ENCODE assay signal across 23 cellular contexts in the genomic region with DNA sequence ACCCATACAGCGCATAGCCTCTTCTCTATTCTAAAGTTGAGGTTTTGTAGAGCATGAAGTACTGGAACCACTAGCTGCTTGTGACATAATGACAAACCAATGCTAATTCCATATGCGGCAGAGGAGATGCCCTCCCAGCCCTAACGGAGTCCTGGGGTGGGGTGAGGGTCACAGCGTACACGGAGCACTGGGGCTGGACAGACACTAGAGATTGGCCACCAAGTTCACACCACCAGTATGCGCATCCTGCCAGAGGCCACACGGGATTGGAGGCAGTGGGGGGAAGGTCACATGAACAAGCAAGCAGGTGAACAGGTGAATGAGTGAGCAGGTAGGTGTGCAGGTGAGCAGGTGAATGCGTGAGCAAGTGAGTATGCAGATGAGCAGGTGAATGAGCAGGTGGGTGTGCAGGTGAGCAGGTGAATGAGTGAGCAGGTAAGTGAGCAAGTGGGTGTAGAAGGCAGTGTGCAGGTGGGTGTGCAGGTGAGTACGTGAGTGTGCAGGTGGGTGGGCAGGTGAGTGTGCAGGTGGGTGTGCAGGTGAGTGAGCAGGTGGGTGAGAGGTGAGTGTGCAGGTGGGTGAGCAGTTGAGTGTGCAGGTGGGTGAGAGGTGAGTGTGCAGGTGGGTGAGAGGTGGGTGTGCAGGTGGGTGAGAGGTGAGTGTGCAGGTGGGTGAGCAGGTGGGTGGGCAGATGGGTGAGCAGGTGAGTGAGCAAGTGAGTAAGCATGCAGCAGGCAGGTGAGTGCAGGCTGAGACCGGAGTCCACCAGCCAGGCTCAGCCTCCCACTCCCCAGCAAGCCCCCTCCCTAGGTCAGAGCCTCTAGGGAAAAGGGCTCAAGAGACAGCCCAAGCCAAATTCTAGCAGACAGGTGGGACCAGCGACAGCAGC.
DNase-seq lines count a peak whose midpoint lies in the region; ATAC-seq lines count a peak whose summit lies in the region.
"Had no signal": no experiment of that assay in that cellular context is flagged by ENCODE, and none has a peak within 500 bp of the region (broad histone marks: within the 10 kb centered on the region; RNA-seq: fewer than 3 reads in every experiment).

No MANE protein-coding gene starts in this region.

- no peak overlapping the region for H3K9ac ChIP-seq in BLaER1 treated with 17β-estradiol and CSF1 and Interleukin-3, amounts not matched to agents 10 nM and 100 nM
- H3K9ac ChIP-seq in mucosa of stomach (ENCODE audit: low read length) = peak overlapping the region; percentile 74

- peaks cover 17 to 68% (median 63%) of the 10 kb centered on the region in 10 experiments for H3K4me1 ChIP-seq in BLaER1 treated with 17β-estradiol and CSF1 and Interleukin-3, amounts not matched to agents 10 nM and 100 nM
- peaks cover 65% of the 10 kb centered on the region for H3K4me1 ChIP-seq in mucosa of stomach (ENCODE audit: control insufficient read depth, insufficient read depth, low read length)

- H4K20me1 ChIP-seq in BLaER1 treated with 17β-estradiol and CSF1 and Interleukin-3, amounts not matched to agents 10 nM and 100 nM = peaks cover 5 to 100% (median 91%) of the 10 kb centered on the region in 11 experiments; a peak in 20 of 22 replicates

- H3K36me3 ChIP-seq in BLaER1 treated with 17β-estradiol and CSF1 and Interleukin-3, amounts not matched to agents 10 nM and 100 nM = no peaks in the 10 kb centered on the region
- H3K36me3 ChIP-seq in mucosa of stomach (ENCODE audit: control insufficient read depth, insufficient read depth, low read length) = no peaks in the 10 kb centered on the region
- H3K36me3 ChIP-seq: lower lobe of right lung, MG63 had no signal

- ATAC-seq in GM21786 (IDR thresholded peaks at IDR 0.05; ENCODE audit: unreplicated experiment) (no peak), HG03457 (IDR thresholded peaks at IDR 0.05; ENCODE audit: unreplicated experiment) (no peak), GM19023 (IDR thresholded peaks at IDR 0.05; ENCODE audit: unreplicated experiment) (no peak)
- ATAC-seq: mucosa of descending colon had no signal

- H3K27me3 ChIP-seq in BLaER1 treated with 17β-estradiol and CSF1 and Interleukin-3, amounts not matched to agents 10 nM and 100 nM = peaks cover 0 to 40% (median 0%) of the 10 kb centered on the region in 11 experiments; a peak in 8 of 22 replicates
- H3K27me3 ChIP-seq in mucosa of stomach (ENCODE audit: control insufficient read depth, insufficient read depth, low read length) = no peaks in the 10 kb centered on the region
- H3K27me3 ChIP-seq: MG63 had no signal

- no peaks in the 10 kb centered on the region for H3K9me3 ChIP-seq in BLaER1 treated with 17β-estradiol and CSF1 and Interleukin-3, amounts not matched to agents 10 nM and 100 nM (replicated peaks in 1 of 11)
- H3K9me3 ChIP-seq in mucosa of stomach (ENCODE audit: control insufficient read depth, low read length) = no peaks in the 10 kb centered on the region
- H3K9me3 ChIP-seq: lower lobe of right lung, MG63, mucosa of descending colon had no signal

- DNase-seq in DMS53 (lab: John Stamatoyannopoulos, UW) (peak; percentile 70), NCI-H774 (lab: John Stamatoyannopoulos, UW) (peak; percentile 22)
- DNase-seq in stimulated activated CD4-positive, alpha-beta T cell treated with anti-CD3 and anti-CD28 coated beads, Interleukin-1b, Interleukin-23, amount 100 ng/mL, for 48 hours = no peak
- DNase-seq: activated B cell treated with CpG ODN at 0.5 μM for 24 hours; activated CD4-positive, alpha-beta T cell treated with anti-CD3 and anti-CD28 coated beads, Interleukin-2, amount 50 U/mL, for 4 hours; activated naive CD8-positive, alpha-beta T cell treated with anti-CD3 and anti-CD28 coated beads, Interleukin-2, amount 10 ng/mL, durations not matched to agents 7 days and 5 days; CD4-positive, alpha-beta memory T cell; DMS153; effector CD8-positive, alpha-beta T cell; foreskin melanocyte; GOT3; lower lobe of right lung; MG63; mucosa of descending colon; NCI-H1694 treated with DMSO at 0.1 percent for 48 hours; stimulated activated CD4-positive, alpha-beta T cell treated with anti-CD3 and anti-CD28 coated beads, Interleukin-4, amount 100 ng/mL, for 1 hour; stimulated activated naive CD4-positive, alpha-beta T cell treated with Interleukin-2 at 50 U/mL for 16 hours; T-helper 9 cell had no signal

- no peak overlapping the region for H3K27ac ChIP-seq in BLaER1 treated with 17β-estradiol and CSF1 and Interleukin-3, amounts not matched to agents 10 nM and 100 nM
- H3K27ac ChIP-seq: lower lobe of right lung had no signal

- no peak overlapping the region for H3K4me3 ChIP-seq in BLaER1 treated with 17β-estradiol and CSF1 and Interleukin-3, amounts not matched to agents 10 nM and 100 nM
- H3K4me3 ChIP-seq in mucosa of stomach (ENCODE audit: low read length) = no peak overlapping the region
- H3K4me3 ChIP-seq: lower lobe of right lung, MG63, mucosa of descending colon had no signal

- H3K4me2 ChIP-seq in BLaER1 treated with 17β-estradiol and CSF1 and Interleukin-3, amounts not matched to agents 10 nM and 100 nM = peak overlapping the region in 9 of 11 experiments; percentile 44 to 92 (median 75); a peak in 17 of 22 replicates
